28 cellular contexts compared by ENCODE assay signal in genomic region chr1:58555393-58555792, GRCh38.
"Had no signal": no experiment of that assay in that cellular context is flagged by ENCODE, and none has a peak within 500 bp of the region (broad histone marks: within the 10 kb centered on the region; RNA-seq: fewer than 3 reads in every experiment).

No MANE protein-coding gene starts in this region.

- H3K27ac Mint-ChIP-seq: dendritic cell treated with granulocyte-macrophage colony-stimulating factor and Interleukin-4, amounts not matched to agents 40 ng/mL and 50 ng/mL, for 4 days; effector memory CD8-positive, alpha-beta T cell had no signal

- DNase-seq: colonic mucosa; cortex of kidney; dermis blood vessel endothelial cell; dorsolateral prefrontal cortex; effector CD4-positive, alpha-beta T cell; effector CD8-positive, alpha-beta T cell; effector memory CD4-positive, alpha-beta T cell; effector memory CD8-positive, alpha-beta T cell; erythroblast; esophagus squamous epithelium; foreskin fibroblast; foreskin keratinocyte; foreskin melanocyte; gastrocnemius medialis; glutamatergic neuron; head of caudate nucleus; heart left ventricle; heart right ventricle had no signal

- FAIRE-seq: colon, endometrium, endothelial cell of umbilical vein, frontal cortex had no signal

- H3K36me3 ChIP-seq: colonic mucosa, esophagus muscularis mucosa, esophagus squamous epithelium, gastrocnemius medialis, gastroesophageal sphincter, heart left ventricle, heart right ventricle had no signal

- H3K27ac ChIP-seq: colonic mucosa, coronary artery, dorsolateral prefrontal cortex, epithelial cell of prostate, esophagus muscularis mucosa, esophagus squamous epithelium, foreskin keratinocyte, gastrocnemius medialis, gastroesophageal sphincter, heart left ventricle, heart right ventricle had no signal

- ATAC-seq: effector memory CD8-positive, alpha-beta T cell; esophagus mucosa; foreskin keratinocyte; gastrocnemius medialis; gastroesophageal sphincter; heart left ventricle; heart right ventricle had no signal

- H3K4me3 ChIP-seq: colonic mucosa, coronary artery, dorsolateral prefrontal cortex, esophagus muscularis mucosa, esophagus squamous epithelium, gastrocnemius medialis, gastroesophageal sphincter, heart left ventricle, heart right ventricle had no signal

- H3K4me3 Mint-ChIP-seq: dendritic cell treated with granulocyte-macrophage colony-stimulating factor and Interleukin-4, amounts not matched to agents 40 ng/mL and 50 ng/mL, for 4 days; effector memory CD8-positive, alpha-beta T cell had no signal

- H3K27me3 Mint-ChIP-seq: dendritic cell treated with granulocyte-macrophage colony-stimulating factor and Interleukin-4, amounts not matched to agents 40 ng/mL and 50 ng/mL, for 4 days had no signal

- H3K27me3 ChIP-seq: colonic mucosa, esophagus squamous epithelium, foreskin keratinocyte, gastrocnemius medialis, gastroesophageal sphincter had no signal

- H3K9me3 ChIP-seq: colonic mucosa, gastrocnemius medialis had no signal

- H3K4me1 ChIP-seq: colonic mucosa, esophagus muscularis mucosa, esophagus squamous epithelium, foreskin keratinocyte, gastrocnemius medialis, gastroesophageal sphincter had no signal

- H3K9me3 Mint-ChIP-seq: dendritic cell treated with granulocyte-macrophage colony-stimulating factor and Interleukin-4, amounts not matched to agents 40 ng/mL and 50 ng/mL, for 4 days; effector memory CD8-positive, alpha-beta T cell had no signal
